Comparison of ENCODE assay signal across 8 cellular contexts in the genomic region with DNA sequence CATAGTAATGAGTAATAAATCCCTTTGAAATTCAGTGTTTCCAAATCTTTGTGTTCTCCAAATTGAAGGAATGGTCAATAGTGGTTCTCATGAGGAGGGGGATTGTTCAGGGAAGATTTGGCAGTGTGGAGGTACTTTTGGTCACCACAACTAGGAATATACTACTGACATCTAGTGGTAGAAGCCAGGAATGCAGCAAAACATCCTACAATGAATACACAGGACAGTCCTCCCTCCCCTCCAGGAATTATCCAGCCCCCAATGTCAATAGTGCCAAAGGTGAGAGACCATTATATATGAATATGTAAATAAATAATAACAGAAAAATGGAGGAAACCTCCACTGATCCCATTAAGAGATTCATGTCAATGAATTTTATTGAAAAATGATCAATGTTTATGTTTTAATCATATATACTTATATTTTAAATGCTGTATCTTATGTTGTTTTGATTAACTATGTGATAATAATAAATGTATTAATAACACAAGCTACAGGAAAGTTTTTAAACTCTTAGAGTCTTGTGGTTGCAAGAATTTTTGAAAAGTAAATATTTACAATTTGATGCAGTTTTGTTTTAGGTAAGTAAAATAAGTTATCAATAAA. TPM values are rescaled to one million over a fixed set of nuclear protein-coding genes. Genes with fewer than 3 reads are reported as not detected.
DNase-seq lines count a peak whose midpoint lies in the region; ATAC-seq and TF ChIP-seq lines count a peak whose summit lies in the region.

No MANE protein-coding gene starts in this region.

- H3K4me3 ChIP-seq in left ventricle myocardium inferior (no peak overlapping the region), right cardiac atrium (ENCODE audit: low read length) (no peak overlapping the region)

- H3K4me1 Mint-ChIP-seq in HFFc6 (ENCODE audit: low read depth) (no peaks in the 10 kb centered on the region), memory B cell (no peaks in the 10 kb centered on the region)
- no peaks in the 10 kb centered on the region for H3K4me1 Mint-ChIP-seq in activated naive CD8-positive, alpha-beta T cell treated with anti-CD3 and anti-CD28 coated beads for 36 hours

- H3K27ac ChIP-seq in left ventricle myocardium inferior (replicated peaks) (no peak overlapping the region), right cardiac atrium (ENCODE audit: low read length) (no peak overlapping the region)

- intact Hi-C loops in left ventricle myocardium inferior (cut with micrococcal nuclease) (no loop called here), right cardiac atrium (cut with DNase I) (loop anchor here in 3 of 4 donors (5.0 to 10.0 kb wide), 2 partner anchors 821 to 892 kb away; no protein-coding TSS in a partner anchor)

- H3K27ac Mint-ChIP-seq in HFFc6: no peak overlapping the region
- no peak overlapping the region for H3K27ac Mint-ChIP-seq in memory B cell
- H3K27ac Mint-ChIP-seq in activated naive CD8-positive, alpha-beta T cell treated with anti-CD3 and anti-CD28 coated beads for 36 hours: no peak overlapping the region

- no peaks in the 10 kb centered on the region for H3K9me3 ChIP-seq in left ventricle myocardium inferior (replicated peaks)
- no peaks in the 10 kb centered on the region for H3K9me3 ChIP-seq in right cardiac atrium (ENCODE audit: control insufficient read depth, low read length)

- TF ChIP-seq CTCF in left ventricle myocardium inferior (IDR thresholded peaks at IDR 0.05; ENCODE audit: borderline replicate concordance): peak; percentile 75
- TF ChIP-seq CTCF in HFFc6 (IDR thresholded peaks at IDR 0.05): peak; percentile 82

- no peak for ATAC-seq in right cardiac atrium
- ATAC-seq in memory B cell (ENCODE audit: low read depth): no peak

- H3K27me3 Mint-ChIP-seq in HFFc6 (ENCODE audit: insufficient read depth): no peaks in the 10 kb centered on the region
- no peaks in the 10 kb centered on the region for H3K27me3 Mint-ChIP-seq in memory B cell
- no peaks in the 10 kb centered on the region for H3K27me3 Mint-ChIP-seq in activated naive CD8-positive, alpha-beta T cell treated with anti-CD3 and anti-CD28 coated beads for 36 hours

- H3K9me3 Mint-ChIP-seq in HFFc6 (no peaks in the 10 kb centered on the region), memory B cell (no peaks in the 10 kb centered on the region)
- no peaks in the 10 kb centered on the region for H3K9me3 Mint-ChIP-seq in activated naive CD8-positive, alpha-beta T cell treated with anti-CD3 and anti-CD28 coated beads for 36 hours

- H3K27me3 ChIP-seq in left ventricle myocardium inferior (ENCODE audit: low read depth) (no peaks in the 10 kb centered on the region), right cardiac atrium (ENCODE audit: control insufficient read depth, insufficient read depth) (no peaks in the 10 kb centered on the region)

- H3K4me3 Mint-ChIP-seq in HFFc6 (no peak overlapping the region), memory B cell (no peak overlapping the region)
- no peak overlapping the region for H3K4me3 Mint-ChIP-seq in activated naive CD8-positive, alpha-beta T cell treated with anti-CD3 and anti-CD28 coated beads for 36 hours

- H3K36me3 Mint-ChIP-seq in HFFc6 (ENCODE audit: low read depth) (no peaks in the 10 kb centered on the region), memory B cell (no peaks in the 10 kb centered on the region)
- no peaks in the 10 kb centered on the region for H3K36me3 Mint-ChIP-seq in activated naive CD8-positive, alpha-beta T cell treated with anti-CD3 and anti-CD28 coated beads for 36 hours

- DNase-seq in left ventricle myocardium inferior: no peak
- DNase-seq in right cardiac atrium: no peak
- peak; percentile 2 for DNase-seq in HFFc6
- peak; percentile 49 for DNase-seq in NCI-H748 treated with DMSO at 0.1 percent for 48 hours (lab: John Stamatoyannopoulos, UW)
- peak; percentile 13 for DNase-seq in cerebellum (ENCODE audit: low spot score)
- peak; percentile 20 to 23 for DNase-seq in memory B cell (ENCODE audit: low spot score in 2 of 2)
- DNase-seq in activated CD4-positive, CD25-positive, alpha-beta regulatory T cell treated with anti-CD3 and anti-CD28 coated beads, Interleukin-2, amount 50 U/mL, for 72 hours: no peak
- DNase-seq in activated naive CD8-positive, alpha-beta T cell treated with anti-CD3 and anti-CD28 coated beads for 36 hours: no peak

- H3K4me1 ChIP-seq in left ventricle myocardium inferior (no peaks in the 10 kb centered on the region), right cardiac atrium (ENCODE audit: control insufficient read depth, insufficient read depth, low read length) (no peaks in the 10 kb centered on the region)

- no peaks in the 10 kb centered on the region for H3K36me3 ChIP-seq in left ventricle myocardium inferior

RNA-seq across cellular contexts. Expression of a gene that starts 14.4 kb away (rescaled TPM):
- total RNA-seq in left ventricle myocardium inferior (not detected), right cardiac atrium (not detected), cerebellum (not detected)
- polyA plus RNA-seq in right cardiac atrium: not detected
- total RNA-seq in HFFc6 (2021; fragmentation: NEBNext Ultra II Directional; extraction: Animal tissue kit (Norgen Biotek cat#: 25700)): not detected
- not detected for total RNA-seq in activated naive CD8-positive, alpha-beta T cell treated with anti-CD3 and anti-CD28 coated beads for 36 hours

Comparison
In these comparisons a context has a peak if more than half of its experiments do, and no peak if none do; other contexts are left out.
1. DNase-seq: peak in HFFc6 (single experiment), NCI-H748 treated with DMSO at 0.1 percent for 48 hours (single experiment), cerebellum (single experiment) and memory B cell (2 of 2); none in left ventricle myocardium inferior (single experiment), right cardiac atrium (0 of 3), activated CD4-positive, CD25-positive, alpha-beta regulatory T cell treated with anti-CD3 and anti-CD28 coated beads, Interleukin-2, amount 50 U/mL, for 72 hours (single experiment) and activated naive CD8-positive, alpha-beta T cell treated with anti-CD3 and anti-CD28 coated beads for 36 hours (single experiment).